Comparison of ENCODE assay signal across 19 cellular contexts in genomic region chr6:38489951-38490350, GRCh38.
DNase-seq lines count a peak whose midpoint lies in the region; TF ChIP-seq lines count a peak whose summit lies in the region.
"Had no signal": no experiment of that assay in that cellular context is flagged by ENCODE, and none has a peak within 500 bp of the region (broad histone marks: within the 10 kb centered on the region; RNA-seq: fewer than 3 reads in every experiment).

No MANE protein-coding gene starts in this region.

- 42% methylated on average over 2 of the region's 2 CpGs for WGBS in SK-N-SH (ENCODE audit: low lambda C conversion rate)

- H3K4me1 ChIP-seq in SK-N-SH (ENCODE audit: control insufficient read depth in 1 of 2, insufficient read depth in 2 of 2, low read depth in 1 of 2, low read length in 1 of 2): peaks cover 0 to 15% of the 10 kb centered on the region in 2 experiments; a peak in 3 of 4 replicates

- POLR2A ChIA-PET in AG04450 (lab: Yijun Ruan, JAX) (no interaction called here), SK-N-SH (lab: Yijun Ruan, JAX) (interaction anchor here (0.5 kb wide), 1 partner anchor 96 kb away, joined by 3 read pairs; no protein-coding TSS in a partner anchor)

- H3K27ac ChIP-seq in AG04450 (ENCODE audit: low read depth, low read length) (no peak overlapping the region), SK-N-SH (ENCODE audit: low read depth in 2 of 2, low read length in 1 of 2) (no peak overlapping the region)
- H3K27ac ChIP-seq: 22Rv1 had no signal

- no peaks in the 10 kb centered on the region for H3K27me3 Mint-ChIP-seq in mesothelial cell of epicardium (ENCODE audit: low read depth)
- H3K27me3 Mint-ChIP-seq: CD8-positive, alpha-beta memory T cell; stimulated activated memory B cell treated with anti-CD40 and anti-IgM and Interleukin-4, amounts not matched to agents 10 μg/mL and 1 μg/mL and 100 μg/mL, for 72 hours; type B pancreatic cell had no signal

- H3K79me2 ChIP-seq in SK-N-SH (ENCODE audit: insufficient read depth): no peaks in the 10 kb centered on the region

- H3K9me2 ChIP-seq in SK-N-SH: no peaks in the 10 kb centered on the region

- no peak overlapping the region for H3K4me3 Mint-ChIP-seq in mesothelial cell of epicardium
- H3K4me3 Mint-ChIP-seq: CD8-positive, alpha-beta memory T cell; stimulated activated memory B cell treated with anti-CD40 and anti-IgM and Interleukin-4, amounts not matched to agents 10 μg/mL and 1 μg/mL and 100 μg/mL, for 72 hours; type B pancreatic cell had no signal

- H3K4me3 ChIP-seq in AG04450 (ENCODE audit: low read depth, low read length) (no peak overlapping the region), HFF-Myc (replicated peaks; ENCODE audit: low read depth, low read length) (no peak overlapping the region), SK-N-SH (ENCODE audit: low read depth in 2 of 2, low read length in 1 of 2) (no peak overlapping the region), fibroblast of mammary gland (ENCODE audit: control insufficient read depth, low read depth, low read length) (no peak overlapping the region)
- H3K4me3 ChIP-seq: K562, smooth muscle cell had no signal

- no peak for TF ChIP-seq EP300 in SK-N-SH (IDR thresholded peaks at IDR 0.05; ENCODE audit: borderline replicate concordance in 1 of 2, low read depth in 1 of 2, low read length in 1 of 2)

- no peaks in the 10 kb centered on the region for H3F3A ChIP-seq in SK-N-SH (replicated peaks; ENCODE audit: insufficient read depth)

- CTCF ChIA-PET in AG04450 (lab: Charles Lee): no interaction called here
- CTCF ChIA-PET in SK-N-SH (lab: Yijun Ruan, JAX): no interaction called here

- TF ChIP-seq CTCF in AG04450 (IDR thresholded peaks at IDR 0.05; ENCODE audit: low read depth, low read length) (peak; percentile 18; the same call in 1 of the 2 replicates), HFF-Myc (IDR thresholded peaks at IDR 0.05; ENCODE audit: low read depth, low read length, missing control alignments) (no peak), SK-N-SH (IDR thresholded peaks at IDR 0.05) (no peak), fibroblast of mammary gland (conservative IDR thresholded peaks at IDR 0.05; ENCODE audit: control insufficient read depth, insufficient read depth, low read depth, low read length) (no peak), mesothelial cell of epicardium (IDR thresholded peaks at IDR 0.05; ENCODE audit: unreplicated experiment) (no peak)

- no peak overlapping the region for H3K27ac Mint-ChIP-seq in mesothelial cell of epicardium
- H3K27ac Mint-ChIP-seq: type B pancreatic cell had no signal

- no peak overlapping the region for H2AFZ ChIP-seq in SK-N-SH (ENCODE audit: low read depth)

- H3K36me3 Mint-ChIP-seq in mesothelial cell of epicardium: no peaks in the 10 kb centered on the region
- H3K36me3 Mint-ChIP-seq: type B pancreatic cell had no signal

- H3K9ac ChIP-seq in SK-N-SH: no peak overlapping the region

- peaks cover 4% of the 10 kb centered on the region for H3K9me3 Mint-ChIP-seq in mesothelial cell of epicardium
- H3K9me3 Mint-ChIP-seq: CD8-positive, alpha-beta memory T cell; stimulated activated memory B cell treated with anti-CD40 and anti-IgM and Interleukin-4, amounts not matched to agents 10 μg/mL and 1 μg/mL and 100 μg/mL, for 72 hours had no signal

- no peak for TF ChIP-seq RAD21 in SK-N-SH (IDR thresholded peaks at IDR 0.05; ENCODE audit: low read length)

- no peaks in the 10 kb centered on the region for H3K36me3 ChIP-seq in SK-N-SH (replicated peaks in 1 of 2; ENCODE audit: control insufficient read depth in 1 of 2, insufficient read depth in 2 of 2, low read length in 1 of 2)

- H3K4me1 Mint-ChIP-seq in mesothelial cell of epicardium: peaks cover 2% of the 10 kb centered on the region
- H3K4me1 Mint-ChIP-seq: stimulated activated memory B cell treated with anti-CD40 and anti-IgM and Interleukin-4, amounts not matched to agents 10 μg/mL and 1 μg/mL and 100 μg/mL, for 72 hours had no signal

- H4K20me1 ChIP-seq in SK-N-SH (ENCODE audit: insufficient read depth): no peaks in the 10 kb centered on the region

- peaks cover 3% of the 10 kb centered on the region; the same call in 1 of the 2 replicates for H3K9me3 ChIP-seq in AG04450 (ENCODE audit: control insufficient read depth, insufficient read depth, low read length)
- H3K9me3 ChIP-seq in SK-N-SH: no peaks in the 10 kb centered on the region

- DNase-seq in AG04450 (ENCODE audit: low read depth, low spot score) (peak; percentile 68), HFF-Myc (ENCODE audit: extremely low read depth, low read depth) (peak; percentile 81), SK-N-SH (no peak), fibroblast of mammary gland (ENCODE audit: low read depth) (peak; percentile 82), mesothelial cell of epicardium (ENCODE audit: low spot score in 2 of 2, unreplicated experiment in 2 of 2) (no peak), SIG-M5 (lab: John Stamatoyannopoulos, UW) (no peak), NCI-H1092 treated with DMSO at 0.1 percent for 48 hours (lab: John Stamatoyannopoulos, UW) (no peak), GDM1 (lab: John Stamatoyannopoulos, UW) (no peak)
- DNase-seq: activated effector memory CD4-positive, alpha-beta T cell treated with anti-CD3 and anti-CD28 coated beads, Interleukin-2, amount 50 U/mL, for 16 hours; CD8-positive, alpha-beta memory T cell; dermis blood vessel endothelial cell; left ventricle myocardium superior; NCI-H1417 treated with DMSO at 0.1 percent for 48 hours; NCI-H526 had no signal

- H3K27me3 ChIP-seq in AG04450 (ENCODE audit: control insufficient read depth, insufficient read depth, low read length) (no peaks in the 10 kb centered on the region), SK-N-SH (ENCODE audit: insufficient read depth) (no peaks in the 10 kb centered on the region)

- H3K4me2 ChIP-seq in SK-N-SH: no peak overlapping the region
- H3K4me2 ChIP-seq: smooth muscle cell had no signal

TF ChIP-seq in SK-N-SH, 30 proteins besides CTCF, POLR2A, EP300 and RAD21:
- TF ChIP-seq FOSL2 (IDR thresholded peaks at IDR 0.05; ENCODE audit: borderline replicate concordance, low read depth) (no peak), TCF12 (IDR thresholded peaks at IDR 0.05) (peak; percentile 68)

Comparison
In these comparisons a context has a peak if more than half of its experiments do, and no peak if none do; other contexts are left out.
1. DNase-seq: peak in AG04450 (single experiment), HFF-Myc (single experiment) and fibroblast of mammary gland (single experiment); none in SK-N-SH (single experiment), mesothelial cell of epicardium (0 of 2), SIG-M5 (single experiment), NCI-H1092 treated with DMSO at 0.1 percent for 48 hours (single experiment) and GDM1 (single experiment).